In genomic region chr17:44511241-44512134, GRCh38 we compare ENCODE assay signal across 1 cellular context.
TF ChIP-seq lines count a peak whose summit lies in the region.

No MANE protein-coding gene starts in this region.

TF ChIP-seq in HEK293, 187 proteins besides CTCF, POLR2A, EP300 and RAD21 (continued from another document):
- TF ChIP-seq, protein P1, sequence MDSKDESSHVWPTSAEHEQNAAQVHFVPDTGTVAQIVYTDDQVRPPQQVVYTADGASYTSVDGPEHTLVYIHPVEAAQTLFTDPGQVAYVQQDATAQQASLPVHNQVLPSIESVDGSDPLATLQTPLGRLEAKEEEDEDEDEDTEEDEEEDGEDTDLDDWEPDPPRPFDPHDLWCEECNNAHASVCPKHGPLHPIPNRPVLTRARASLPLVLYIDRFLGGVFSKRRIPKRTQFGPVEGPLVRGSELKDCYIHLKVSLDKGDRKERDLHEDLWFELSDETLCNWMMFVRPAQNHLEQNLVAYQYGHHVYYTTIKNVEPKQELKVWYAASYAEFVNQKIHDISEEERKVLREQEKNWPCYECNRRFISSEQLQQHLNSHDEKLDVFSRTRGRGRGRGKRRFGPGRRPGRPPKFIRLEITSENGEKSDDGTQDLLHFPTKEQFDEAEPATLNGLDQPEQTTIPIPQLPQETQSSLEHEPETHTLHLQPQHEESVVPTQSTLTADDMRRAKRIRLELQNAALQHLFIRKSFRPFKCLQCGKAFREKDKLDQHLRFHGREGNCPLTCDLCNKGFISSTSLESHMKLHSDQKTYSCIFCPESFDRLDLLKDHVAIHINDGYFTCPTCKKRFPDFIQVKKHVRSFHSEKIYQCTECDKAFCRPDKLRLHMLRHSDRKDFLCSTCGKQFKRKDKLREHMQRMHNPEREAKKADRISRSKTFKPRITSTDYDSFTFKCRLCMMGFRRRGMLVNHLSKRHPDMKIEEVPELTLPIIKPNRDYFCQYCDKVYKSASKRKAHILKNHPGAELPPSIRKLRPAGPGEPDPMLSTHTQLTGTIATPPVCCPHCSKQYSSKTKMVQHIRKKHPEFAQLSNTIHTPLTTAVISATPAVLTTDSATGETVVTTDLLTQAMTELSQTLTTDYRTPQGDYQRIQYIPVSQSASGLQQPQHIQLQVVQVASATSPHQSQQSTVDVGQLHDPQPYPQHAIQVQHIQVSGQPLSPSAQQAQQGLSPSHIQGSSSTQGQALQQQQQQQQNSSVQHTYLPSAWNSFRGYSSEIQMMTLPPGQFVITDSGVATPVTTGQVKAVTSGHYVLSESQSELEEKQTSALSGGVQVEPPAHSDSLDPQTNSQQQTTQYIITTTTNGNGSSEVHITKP (tag by site-specific recombination; IDR thresholded peaks at IDR 0.05): peak; percentile 36; the same call in 1 of the 2 replicates
- TF ChIP-seq ZBTB48 (tag by site-specific recombination; IDR thresholded peaks at IDR 0.05) (0 out of 2 replicates have a peak, but pooled peaks have one; percentile 24), ZNF335 (tag by site-specific recombination; conservative IDR thresholded peaks at IDR 0.05) (peak; percentile 57)
